17 cellular contexts compared by ENCODE assay signal in the genomic region with DNA sequence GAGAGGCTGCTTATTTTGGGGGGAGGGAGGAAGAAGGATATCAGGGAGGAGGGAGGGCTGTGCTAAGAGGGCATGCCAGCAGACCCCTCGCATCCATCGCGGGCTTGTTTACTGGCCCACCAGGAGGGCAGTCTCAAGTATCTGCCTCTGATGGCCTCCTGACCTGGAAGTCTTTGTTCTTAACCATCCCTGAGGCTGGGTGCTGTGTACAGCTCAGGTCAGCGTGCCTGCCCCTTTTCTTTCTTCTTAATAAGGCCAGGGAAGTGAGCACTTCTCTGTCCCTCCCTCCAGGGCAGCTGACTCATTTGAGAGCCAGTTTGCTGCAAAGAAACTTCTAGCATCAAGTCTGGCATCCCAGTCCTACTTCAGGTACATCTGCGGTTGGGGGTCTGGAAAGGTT.
DNase-seq lines count a peak whose midpoint lies in the region; ATAC-seq, FAIRE-seq and TF ChIP-seq lines count a peak whose summit lies in the region.
"Had no signal": no experiment of that assay in that cellular context is flagged by ENCODE, and none has a peak within 500 bp of the region (broad histone marks: within the 10 kb centered on the region; RNA-seq: fewer than 3 reads in every experiment).

No MANE protein-coding gene starts in this region.

- H3K27ac ChIP-seq in spleen (no peak overlapping the region), right lobe of liver (no peak overlapping the region), pancreas (no peak overlapping the region)
- H3K27ac ChIP-seq: cardiac muscle cell, esophagus squamous epithelium, skin epidermis had no signal

- WGBS in spleen, 5 donors, result 79 to 95% (median 90%) methylated on average over 5 of the region's 5 CpGs
- no CpG with 5 or more reads among the region's 5 CpGs for WGBS in right lobe of liver (ENCODE audit: insufficient coverage, low coverage, low lambda C conversion rate, missing lambda C conversion rate)
- 89 to 91% methylated on average over 5 of the region's 5 CpGs for WGBS in pancreas, 2 donors

- H3K27me3 ChIP-seq in H7 (ENCODE audit: control insufficient read depth, insufficient read depth, low read length), result no peaks in the 10 kb centered on the region
- H3K27me3 ChIP-seq in spleen (replicated peaks in 1 of 7), result no peaks in the 10 kb centered on the region
- H3K27me3 ChIP-seq in right lobe of liver, result no peaks in the 10 kb centered on the region
- no peaks in the 10 kb centered on the region for H3K27me3 ChIP-seq in pancreas
- H3K27me3 ChIP-seq: cardiac muscle cell had no signal

- ATAC-seq in right lobe of liver, result no peak
- ATAC-seq in pancreas, result no peak

- DNase-seq in H7, result peak; percentile 65
- DNase-seq in RPMI7951 (ENCODE audit: low read depth), result peak; percentile 7
- DNase-seq in iPS-NIHi7 (ENCODE audit: extremely low spot score), result peak; percentile 56
- DNase-seq in spleen, result peak; percentile 67
- no peak for DNase-seq in right lobe of liver
- no peak for DNase-seq in activated gamma-delta T cell (lab: John Stamatoyannopoulos, UW)
- DNase-seq in pancreas, result no peak
- DNase-seq: activated naive CD8-positive, alpha-beta T cell treated with anti-CD3 and anti-CD28 coated beads for 36 hours; esophagus squamous epithelium; Kasumi-1; naive B cell; NCI-H345; RPMI8226; stimulated activated CD4-positive, alpha-beta T cell treated with anti-CD3 and anti-CD28 coated beads, Interleukin-4, amount 100 ng/mL, for 4 hours had no signal

- H3K4me1 ChIP-seq in spleen (no peaks in the 10 kb centered on the region), right lobe of liver (no peaks in the 10 kb centered on the region), pancreas (no peaks in the 10 kb centered on the region)

- no peak for TF ChIP-seq POLR2A in spleen (IDR thresholded peaks at IDR 0.05)
- no peak for TF ChIP-seq POLR2A in right lobe of liver (IDR thresholded peaks at IDR 0.05)

- no peak for FAIRE-seq in pancreas (lab: Jason Lieb, UNC)

- intact Hi-C loops in spleen (cut with DNase I; ENCODE audit: low total_unique reads) (no loop called here), right lobe of liver (cut with DNase I) (no loop called here), pancreas (cut with DNase I) (no loop called here)

- TF ChIP-seq CTCF in spleen (IDR thresholded peaks at IDR 0.05 in 8 of 11, conservative IDR thresholded peaks at IDR 0.05 in 3 of 11) (no peak), right lobe of liver (IDR thresholded peaks at IDR 0.05) (no peak), pancreas (IDR thresholded peaks at IDR 0.05) (no peak)

- H3K36me3 ChIP-seq in H7 (replicated peaks; ENCODE audit: control insufficient read depth, insufficient read depth, low read length), result no peaks in the 10 kb centered on the region
- H3K36me3 ChIP-seq in spleen, result peaks cover 0 to 7% (median 0%) of the 10 kb centered on the region in 6 donors
- no peaks in the 10 kb centered on the region for H3K36me3 ChIP-seq in right lobe of liver
- no peaks in the 10 kb centered on the region for H3K36me3 ChIP-seq in pancreas
- H3K36me3 ChIP-seq: cardiac muscle cell, esophagus squamous epithelium had no signal

- no peaks in the 10 kb centered on the region for H3K9me3 ChIP-seq in spleen
- no peaks in the 10 kb centered on the region for H3K9me3 ChIP-seq in right lobe of liver
- H3K9me3 ChIP-seq in pancreas, result no peaks in the 10 kb centered on the region
- H3K9me3 ChIP-seq: esophagus squamous epithelium had no signal

- H3K4me3 ChIP-seq in H7 (ENCODE audit: insufficient read depth, low read depth, low read length) (no peak overlapping the region), spleen (no peak overlapping the region), right lobe of liver (no peak overlapping the region), pancreas (no peak overlapping the region)
- H3K4me3 ChIP-seq: cardiac muscle cell, esophagus squamous epithelium, lung, skin epidermis had no signal

Comparison
In these comparisons a context has a peak if more than half of its experiments do, and no peak if none do; other contexts are left out.
1. DNase-seq: peak in H7 (single experiment), RPMI7951 (single experiment), iPS-NIHi7 (single experiment) and spleen (single experiment); none in right lobe of liver (0 of 3), activated gamma-delta T cell (single experiment) and pancreas (0 of 6).